Comparison of ENCODE assay signal across 9 cellular contexts in genomic region chrX:20315140-20315539, GRCh38. TPM values are rescaled to one million over a fixed set of nuclear protein-coding genes. Genes with fewer than 3 reads are reported as not detected.
A peak's percentile ranks its signal among the peaks of the same experiment; 100 is the strongest.
DNase-seq lines count a peak whose midpoint lies in the region; ATAC-seq and TF ChIP-seq lines count a peak whose summit lies in the region.
"Had no signal": no experiment of that assay in that cellular context is flagged by ENCODE, and none has a peak within 500 bp of the region (broad histone marks: within the 10 kb centered on the region; RNA-seq: fewer than 3 reads in every experiment).

No MANE protein-coding gene starts in this region.

- no peak for TF ChIP-seq CTCF in GM23338 (conservative IDR thresholded peaks at IDR 0.05; ENCODE audit: low read depth in 2 of 2)

- peak overlapping the region in 2 of 11 experiments; percentile 16 to 26; a peak in 3 of 22 replicates for H3K9ac ChIP-seq in BLaER1 treated with 17β-estradiol and CSF1 and Interleukin-3, amounts not matched to agents 10 nM and 100 nM

- peaks cover 27 to 72% (median 46%) of the 10 kb centered on the region in 10 experiments for H3K4me1 ChIP-seq in BLaER1 treated with 17β-estradiol and CSF1 and Interleukin-3, amounts not matched to agents 10 nM and 100 nM
- H3K4me1 ChIP-seq in GM23338 (ENCODE audit: insufficient read depth): no peaks in the 10 kb centered on the region

- H3K9me3 ChIP-seq in BLaER1 treated with 17β-estradiol and CSF1 and Interleukin-3, amounts not matched to agents 10 nM and 100 nM (replicated peaks in 1 of 11): no peaks in the 10 kb centered on the region

- H3K27ac ChIP-seq in BLaER1 treated with 17β-estradiol and CSF1 and Interleukin-3, amounts not matched to agents 10 nM and 100 nM: peak overlapping the region in 9 of 11 experiments; percentile 7 to 48 (median 19); a peak in 13 of 22 replicates
- H3K27ac ChIP-seq in GM23338 (ENCODE audit: low read depth): no peak overlapping the region
- H3K27ac ChIP-seq: dorsolateral prefrontal cortex had no signal

- no peaks in the 10 kb centered on the region for H3K9me3 Mint-ChIP-seq in GM23338

- no peaks in the 10 kb centered on the region for H3F3A ChIP-seq in GM23338 (replicated peaks; ENCODE audit: low read depth)

- H3K36me3 Mint-ChIP-seq in GM23338 (ENCODE audit: low read depth): no peaks in the 10 kb centered on the region

- H3K79me2 ChIP-seq in GM23338 (replicated peaks; ENCODE audit: insufficient read depth): no peaks in the 10 kb centered on the region

- no peaks in the 10 kb centered on the region for H3K36me3 ChIP-seq in BLaER1 treated with 17β-estradiol and CSF1 and Interleukin-3, amounts not matched to agents 10 nM and 100 nM
- H3K36me3 ChIP-seq in GM23338 (ENCODE audit: insufficient read depth): no peaks in the 10 kb centered on the region

- ATAC-seq in GM19467 (IDR thresholded peaks at IDR 0.05; ENCODE audit: unreplicated experiment) (peak; percentile 90), HG03432 (IDR thresholded peaks at IDR 0.05; ENCODE audit: unreplicated experiment) (peak; percentile 82), GM23338 (no peak)

- DNase-seq in UCSD-AML1 (lab: John Stamatoyannopoulos, UW; ENCODE audit: unreplicated experiment): peak; percentile 14
- DNase-seq in T-helper 2 cell: no peak
- no peak for DNase-seq in hippocampal formation (lab: John Stamatoyannopoulos, UW)
- DNase-seq in GM23338 (ENCODE audit: low spot score): no peak
- DNase-seq in T1000 (lab: John Stamatoyannopoulos, UW): no peak
- DNase-seq: dorsolateral prefrontal cortex had no signal

- H3K4me1 Mint-ChIP-seq in GM23338: no peaks in the 10 kb centered on the region; the same call in 2 of the 3 replicates

- no peaks in the 10 kb centered on the region for H4K20me1 ChIP-seq in BLaER1 treated with 17β-estradiol and CSF1 and Interleukin-3, amounts not matched to agents 10 nM and 100 nM
- no peaks in the 10 kb centered on the region for H4K20me1 ChIP-seq in GM23338 (replicated peaks; ENCODE audit: insufficient read depth)

- H3K27me3 Mint-ChIP-seq in GM23338 (ENCODE audit: insufficient read depth, low read depth, poor library complexity): no peaks in the 10 kb centered on the region

- no peak overlapping the region for H3K27ac Mint-ChIP-seq in GM23338

- no peak overlapping the region for H2AFZ ChIP-seq in GM23338

- peaks cover 0 to 7% (median 0%) of the 10 kb centered on the region in 11 experiments; a peak in 1 of 22 replicates for H3K27me3 ChIP-seq in BLaER1 treated with 17β-estradiol and CSF1 and Interleukin-3, amounts not matched to agents 10 nM and 100 nM
- no peaks in the 10 kb centered on the region for H3K27me3 ChIP-seq in GM23338 (ENCODE audit: insufficient read depth)

- no peaks in the 10 kb centered on the region for H3K9me2 ChIP-seq in GM23338 (ENCODE audit: insufficient read depth)

- no peak overlapping the region for H3K4me3 Mint-ChIP-seq in GM23338

- no peak overlapping the region for H3K4me3 ChIP-seq in BLaER1 treated with 17β-estradiol and CSF1 and Interleukin-3, amounts not matched to agents 10 nM and 100 nM
- H3K4me3 ChIP-seq in GM23338: no peak overlapping the region
- H3K4me3 ChIP-seq: dorsolateral prefrontal cortex had no signal

- H3K4me2 ChIP-seq in BLaER1 treated with 17β-estradiol and CSF1 and Interleukin-3, amounts not matched to agents 10 nM and 100 nM: peak overlapping the region; percentile 40 to 70 (median 55)
- no peak overlapping the region for H3K4me2 ChIP-seq in GM23338

TF ChIP-seq in GM23338, 12 proteins besides CTCF, POLR2A, EP300 and RAD21:
- TF ChIP-seq REST (IDR thresholded peaks at IDR 0.05; ENCODE audit: unreplicated experiment): no peak
- no peak for TF ChIP-seq ZNF462 (CRISPR knock-in tag; IDR thresholded peaks at IDR 0.05)
- no peak for TF ChIP-seq STAT1 (IDR thresholded peaks at IDR 0.05; ENCODE audit: unreplicated experiment)
- no peak for TF ChIP-seq JUNB (IDR thresholded peaks at IDR 0.05; ENCODE audit: unreplicated experiment)
- no peak for TF ChIP-seq CREB1 (CRISPR knock-in tag; IDR thresholded peaks at IDR 0.05; ENCODE audit: low read depth)

RNA-seq across cellular contexts. Expression of gene RPS6KA3, which starts 48.4 kb away (rescaled TPM):
- total RNA-seq in GM23338 (2014; rRNA removed; shearing (Covaris generic)): 10.3 and 12.2 TPM in 2 replicates
- polyA plus RNA-seq in GM23338 (2016; fragmentation: Nextera tagmentation; extraction: Ambion mirVana): 3.2 and 3.3 TPM in 2 replicates
